19 cellular contexts compared by ENCODE assay signal in the genomic region with DNA sequence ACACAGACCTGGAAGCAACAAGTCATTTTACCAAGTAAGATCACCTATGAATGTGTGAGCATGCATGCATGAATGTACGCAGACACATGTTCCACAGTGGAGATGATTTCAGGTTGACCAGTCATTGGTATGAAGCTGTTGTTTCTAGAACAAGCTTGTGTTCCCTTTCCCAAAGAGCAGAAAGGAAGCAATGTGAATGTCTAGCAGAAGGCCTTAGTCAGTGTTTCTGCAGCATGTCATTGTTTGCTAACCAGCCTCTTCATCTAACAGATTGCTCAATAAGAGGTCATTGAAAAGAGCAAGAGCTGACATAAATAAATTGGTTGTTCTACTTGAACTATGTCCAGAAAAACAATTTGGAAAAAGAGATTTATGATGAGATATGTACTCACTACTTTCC.
DNase-seq lines count a peak whose midpoint lies in the region; ATAC-seq, FAIRE-seq and TF ChIP-seq lines count a peak whose summit lies in the region.
"Had no signal": no experiment of that assay in that cellular context is flagged by ENCODE, and none has a peak within 500 bp of the region (broad histone marks: within the 10 kb centered on the region; RNA-seq: fewer than 3 reads in every experiment).

No MANE protein-coding gene starts in this region.

- no peak overlapping the region for H2AFZ ChIP-seq in Karpas-422 (ENCODE audit: low read length)
- H2AFZ ChIP-seq: parathyroid adenoma had no signal

- H3K4me1 ChIP-seq in left lung = no peaks in the 10 kb centered on the region
- H3K4me1 ChIP-seq in kidney (ENCODE audit: control insufficient read depth in 1 of 2, insufficient read depth in 1 of 2, low read depth in 1 of 2, low read length in 2 of 2) = no peaks in the 10 kb centered on the region
- H3K4me1 ChIP-seq in Karpas-422 (ENCODE audit: low read length) = no peaks in the 10 kb centered on the region
- H3K4me1 ChIP-seq: BLaER1 treated with 17β-estradiol and CSF1 and Interleukin-3, amounts not matched to agents 10 nM and 100 nM; parathyroid adenoma had no signal

- H3K36me3 ChIP-seq in bronchial epithelial cell (ENCODE audit: control insufficient read depth, insufficient read depth, low read length) = no peaks in the 10 kb centered on the region
- no peaks in the 10 kb centered on the region for H3K36me3 ChIP-seq in left lung
- no peaks in the 10 kb centered on the region for H3K36me3 ChIP-seq in kidney (ENCODE audit: control insufficient read depth in 1 of 2, insufficient read depth in 2 of 2, low read length in 2 of 2)
- no peaks in the 10 kb centered on the region for H3K36me3 ChIP-seq in Karpas-422 (ENCODE audit: insufficient read depth, low read length)
- H3K36me3 ChIP-seq: BLaER1 treated with 17β-estradiol and CSF1 and Interleukin-3, amounts not matched to agents 10 nM and 100 nM had no signal

- H3K27me3 ChIP-seq in bronchial epithelial cell (ENCODE audit: control insufficient read depth, insufficient read depth, low read length) = no peaks in the 10 kb centered on the region
- no peaks in the 10 kb centered on the region for H3K27me3 ChIP-seq in left lung
- H3K27me3 ChIP-seq in Karpas-422 (ENCODE audit: low read length) = no peaks in the 10 kb centered on the region
- H3K27me3 ChIP-seq: BLaER1 treated with 17β-estradiol and CSF1 and Interleukin-3, amounts not matched to agents 10 nM and 100 nM had no signal

- no peaks in the 10 kb centered on the region for H3K9me2 ChIP-seq in Karpas-422 (replicated peaks; ENCODE audit: insufficient read depth, low read length)

- H3K4me2 ChIP-seq in Karpas-422 (ENCODE audit: low read depth, low read length, poor library complexity, severe bottlenecking) = no peak overlapping the region
- H3K4me2 ChIP-seq: BLaER1 treated with 17β-estradiol and CSF1 and Interleukin-3, amounts not matched to agents 10 nM and 100 nM had no signal

- H3K27ac ChIP-seq in left lung (no peak overlapping the region), kidney (ENCODE audit: low read depth in 2 of 2, low read length in 2 of 2) (no peak overlapping the region), Karpas-422 (ENCODE audit: low read length) (no peak overlapping the region)
- H3K27ac ChIP-seq: BLaER1 treated with 17β-estradiol and CSF1 and Interleukin-3, amounts not matched to agents 10 nM and 100 nM; parathyroid adenoma had no signal

- H3K79me2 ChIP-seq in Karpas-422 (ENCODE audit: low read length) = no peaks in the 10 kb centered on the region
- H3K79me2 ChIP-seq: parathyroid adenoma had no signal

- FAIRE-seq in bronchial epithelial cell (lab: Jason Lieb, UNC) (peak; percentile 68), D721Med (lab: Jason Lieb, UNC) (no peak), kidney (lab: Jason Lieb, UNC) (no peak)
- FAIRE-seq: HTR-8/SVneo had no signal

- intact Hi-C loops in left lung (cut with DNase I) = no loop called here
- intact Hi-C loops in kidney (cut with DNase I) = no loop called here

- H3K9ac ChIP-seq in kidney (ENCODE audit: low read length in 2 of 2) (no peak overlapping the region), Karpas-422 (ENCODE audit: low read length) (no peak overlapping the region)
- H3K9ac ChIP-seq: BLaER1 treated with 17β-estradiol and CSF1 and Interleukin-3, amounts not matched to agents 10 nM and 100 nM; parathyroid adenoma had no signal

- ATAC-seq in left lung = peak; percentile 90
- ATAC-seq: left colon; stimulated activated effector memory CD8-positive, alpha-beta T cell treated with anti-CD3 and anti-CD28 coated beads, Interleukin-12 subunit alpha, Interleukin-12 subunit beta, amount 100 ng/mL, for 72 hours had no signal

- H4K20me1 ChIP-seq in Karpas-422 (ENCODE audit: insufficient read depth, low read depth, low read length) = no peaks in the 10 kb centered on the region
- H4K20me1 ChIP-seq: BLaER1 treated with 17β-estradiol and CSF1 and Interleukin-3, amounts not matched to agents 10 nM and 100 nM had no signal

- H3K9me3 ChIP-seq in left lung (no peaks in the 10 kb centered on the region), kidney (ENCODE audit: control insufficient read depth in 1 of 2, low read length in 2 of 2) (no peaks in the 10 kb centered on the region), Karpas-422 (ENCODE audit: low read length) (no peaks in the 10 kb centered on the region)
- H3K9me3 ChIP-seq: BLaER1 treated with 17β-estradiol and CSF1 and Interleukin-3, amounts not matched to agents 10 nM and 100 nM had no signal

- DNase-seq in Ammon's horn (ENCODE audit: low spot score) = peak; percentile 14
- DNase-seq in NCI-H1105 (lab: John Stamatoyannopoulos, UW) = peak; percentile 5
- peak; percentile 88 for DNase-seq in bronchial epithelial cell (ENCODE audit: low read depth)
- no peak for DNase-seq in left lung
- DNase-seq in D721Med (ENCODE audit: insufficient read length, low spot score) = no peak
- DNase-seq in kidney = no peak
- DNase-seq in Karpas-422 = no peak
- DNase-seq in NCI-H2081 (lab: John Stamatoyannopoulos, UW) = no peak
- DNase-seq: activated CD4-positive, alpha-beta T cell treated with anti-CD3 and anti-CD28 coated beads, Interleukin-2, amount 10 ng/mL, durations not matched to agents 24 days and 14 days; activated effector memory CD4-positive, alpha-beta T cell treated with anti-CD3 and anti-CD28 coated beads, Interleukin-2, amount 50 U/mL, for 16 hours; foreskin melanocyte; left colon; NCI-H1694; stimulated activated CD4-positive, alpha-beta T cell treated with anti-CD3 and anti-CD28 coated beads, Interleukin-2, amount 100 ng/mL, for 24 hours; T-helper 1 cell had no signal

- TF ChIP-seq CTCF in bronchial epithelial cell (IDR thresholded peaks at IDR 0.05; ENCODE audit: insufficient read depth, low read length, severe bottlenecking) = no peak
- TF ChIP-seq CTCF in left lung (IDR thresholded peaks at IDR 0.05) = no peak
- no peak for TF ChIP-seq CTCF in D721Med (IDR thresholded peaks at IDR 0.05; ENCODE audit: insufficient read depth, missing control alignments)
- TF ChIP-seq CTCF in kidney (IDR thresholded peaks at IDR 0.05; ENCODE audit: borderline replicate concordance, extremely low read depth, insufficient read depth) = no peak

- no peak overlapping the region for H3K4me3 ChIP-seq in bronchial epithelial cell (ENCODE audit: low read depth, low read length)
- no peak overlapping the region for H3K4me3 ChIP-seq in left lung
- H3K4me3 ChIP-seq in kidney (ENCODE audit: low read length in 2 of 2) = no peak overlapping the region
- H3K4me3 ChIP-seq in Karpas-422 (ENCODE audit: low read length) = no peak overlapping the region
- H3K4me3 ChIP-seq: BLaER1 treated with 17β-estradiol and CSF1 and Interleukin-3, amounts not matched to agents 10 nM and 100 nM had no signal

Comparison
In these comparisons a context has a peak if more than half of its experiments do, and no peak if none do; other contexts are left out.
1. DNase-seq: peak in Ammon's horn (single experiment), NCI-H1105 (single experiment) and bronchial epithelial cell (single experiment); none in left lung (0 of 2), D721Med (single experiment), kidney (single experiment), Karpas-422 (single experiment) and NCI-H2081 (0 of 2).